Comparison of ENCODE assay signal across 26 cellular contexts in the genomic region with DNA sequence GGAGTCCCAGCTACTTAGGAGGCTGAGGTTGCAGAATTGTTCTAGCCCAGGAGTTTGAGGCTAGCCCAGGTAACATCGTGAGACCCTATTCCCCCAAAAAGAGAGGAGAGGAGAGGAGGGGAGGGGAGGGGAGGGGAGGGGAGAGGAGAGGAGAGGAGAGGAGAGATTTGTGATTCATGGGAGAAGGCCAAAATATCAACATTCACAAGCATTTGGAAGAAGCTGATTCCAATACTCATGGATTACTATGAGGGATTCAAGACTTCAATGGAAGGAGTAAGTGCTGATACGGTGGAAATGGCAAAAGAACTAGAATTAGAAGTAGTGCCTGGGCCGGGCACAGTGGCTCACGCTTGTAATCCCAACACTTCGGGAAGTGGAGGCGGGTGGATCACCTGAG.
A peak's percentile ranks its signal among the peaks of the same experiment; 100 is the strongest.
DNase-seq lines count a peak whose midpoint lies in the region; ATAC-seq, FAIRE-seq and TF ChIP-seq lines count a peak whose summit lies in the region.
"Had no signal": no experiment of that assay in that cellular context is flagged by ENCODE, and none has a peak within 500 bp of the region (broad histone marks: within the 10 kb centered on the region; RNA-seq: fewer than 3 reads in every experiment).

No MANE protein-coding gene starts in this region.

- no peak overlapping the region for H3K4me3 Mint-ChIP-seq in natural killer cell treated with Interleukin-12 subunit alpha and Interleukin-12 subunit beta and Interleukin-15 and Interleukin-18, amount 100 ng/mL, for 72 hours
- H3K4me3 Mint-ChIP-seq in natural killer cell (no peak overlapping the region), osteocyte (ENCODE audit: unreplicated experiment) (no peak overlapping the region)
- H3K4me3 Mint-ChIP-seq: CD14-positive monocyte; CD4-positive, alpha-beta memory T cell; CD4-positive, CD25-positive, alpha-beta regulatory T cell; CD8-positive, alpha-beta memory T cell had no signal

- H3K27me3 Mint-ChIP-seq in natural killer cell treated with Interleukin-12 subunit alpha and Interleukin-12 subunit beta and Interleukin-15 and Interleukin-18, amount 100 ng/mL, for 72 hours, result no peaks in the 10 kb centered on the region
- H3K27me3 Mint-ChIP-seq in natural killer cell (ENCODE audit: low read depth in 2 of 2) (no peaks in the 10 kb centered on the region), osteocyte (ENCODE audit: unreplicated experiment) (no peaks in the 10 kb centered on the region)
- H3K27me3 Mint-ChIP-seq: CD4-positive, alpha-beta memory T cell; CD4-positive, CD25-positive, alpha-beta regulatory T cell; CD8-positive, alpha-beta memory T cell had no signal

- H2AFZ ChIP-seq in K562 (ENCODE audit: low read depth, low read length), result no peak overlapping the region

- in situ Hi-C loops in K562 (cut with MboI), result no loop called here

- CTCF ChIA-PET in K562 (lab: Yijun Ruan, JAX; ENCODE audit: low intra/inter-chr PET ratio), result interaction anchor here (1.0 kb wide), 1 partner anchor 206 kb away, joined by 3 read pairs; no protein-coding TSS in a partner anchor

- TF ChIP-seq POLR2A in K562 (conservative IDR thresholded peaks at IDR 0.05), result no peak

- no peak overlapping the region for H3K4me2 ChIP-seq in K562 (ENCODE audit: insufficient read depth, low read length)
- H3K4me2 ChIP-seq: BLaER1 had no signal

- intact Hi-C loops in natural killer cell (cut with micrococcal nuclease), result no loop called here
- intact Hi-C loops in K562 (cut with micrococcal nuclease), result loop anchor here (5.0 to 10.0 kb wide), 2 partner anchors 292 to 464 kb away; no protein-coding TSS in a partner anchor

- H3K27me3 ChIP-seq in K562 (ENCODE audit: control insufficient read depth in 2 of 2, insufficient read depth in 2 of 2, low read length in 2 of 2), result no peaks in the 10 kb centered on the region
- H3K27me3 ChIP-seq: BE2C, BLaER1 had no signal

- POLR2A ChIA-PET in K562 (lab: Yijun Ruan, JAX), result interaction anchor here (0.5 to 4.3 kb wide), 6 partner anchors 9 to 232 kb away, joined by 3 to 20 read pairs (median 3); a partner anchor contains a TSS

- no peaks in the 10 kb centered on the region for H3K9me1 ChIP-seq in K562 (ENCODE audit: control insufficient read depth, insufficient read depth, low read length)

- no peak overlapping the region for H3K9ac ChIP-seq in K562 (ENCODE audit: insufficient read depth in 1 of 2, low read depth in 2 of 2, low read length in 2 of 2)
- H3K9ac ChIP-seq: BLaER1 had no signal

- 87% methylated on average over 5 of the region's 6 CpGs for WGBS in K562 (ENCODE audit: insufficient coverage, low coverage, missing lambda C conversion rate)

- TF ChIP-seq CTCF in natural killer cell (IDR thresholded peaks at IDR 0.05), result no peak
- TF ChIP-seq CTCF in K562 (IDR thresholded peaks at IDR 0.05 in 2 of 3, conservative IDR thresholded peaks at IDR 0.05 in 1 of 3; ENCODE audit: insufficient read depth in 2 of 3, low read depth in 1 of 3, low read length in 3 of 3), result no peak
- TF ChIP-seq CTCF in osteocyte (IDR thresholded peaks at IDR 0.05), result no peak

- H4K20me1 ChIP-seq in K562 (replicated peaks; ENCODE audit: control insufficient read depth, insufficient read depth, low read length), result no peaks in the 10 kb centered on the region

- no peak for ATAC-seq in natural killer cell treated with Interleukin-12 subunit alpha and Interleukin-12 subunit beta and Interleukin-15 and Interleukin-18, amount 100 ng/mL, for 72 hours
- ATAC-seq in natural killer cell (no peak), K562 (no peak)
- ATAC-seq: GM12878 had no signal

- no peaks in the 10 kb centered on the region for H3K9me3 Mint-ChIP-seq in natural killer cell treated with Interleukin-12 subunit alpha and Interleukin-12 subunit beta and Interleukin-15 and Interleukin-18, amount 100 ng/mL, for 72 hours
- H3K9me3 Mint-ChIP-seq in natural killer cell, result no peaks in the 10 kb centered on the region
- H3K9me3 Mint-ChIP-seq in osteocyte (ENCODE audit: unreplicated experiment), result no peaks in the 10 kb centered on the region
- H3K9me3 Mint-ChIP-seq: CD14-positive monocyte; CD4-positive, alpha-beta memory T cell; CD4-positive, CD25-positive, alpha-beta regulatory T cell; CD8-positive, alpha-beta memory T cell had no signal

- H3K27ac ChIP-seq in K562 (ENCODE audit: extremely low read depth, low read depth, low read length), result no peak overlapping the region
- H3K27ac ChIP-seq: BLaER1 had no signal

- H3K4me3 ChIP-seq in K562, result no peak overlapping the region
- H3K4me3 ChIP-seq: BLaER1, GM12878 had no signal

- peak overlapping the region; percentile 13 to 45 for H3K27ac Mint-ChIP-seq in natural killer cell treated with Interleukin-12 subunit alpha and Interleukin-12 subunit beta and Interleukin-15 and Interleukin-18, amount 100 ng/mL, for 72 hours
- H3K27ac Mint-ChIP-seq in natural killer cell (no peak overlapping the region), osteocyte (ENCODE audit: unreplicated experiment) (no peak overlapping the region)
- H3K27ac Mint-ChIP-seq: CD14-positive monocyte; CD4-positive, alpha-beta memory T cell; CD4-positive, CD25-positive, alpha-beta regulatory T cell; CD8-positive, alpha-beta memory T cell had no signal

- FAIRE-seq in K562 (lab: Jason Lieb, UNC), result no peak
- FAIRE-seq: A204.1, GM12878, GM12892, GM18507 had no signal

- TF ChIP-seq RAD21 in K562 (CRISPR knock-in tag; conservative IDR thresholded peaks at IDR 0.05 in 1 of 2, IDR thresholded peaks at IDR 0.05 in 1 of 2), result no peak

- no peak for DNase-seq in natural killer cell treated with Interleukin-12 subunit alpha and Interleukin-12 subunit beta and Interleukin-15 and Interleukin-18, amount 100 ng/mL, for 72 hours (ENCODE audit: low spot score)
- DNase-seq in natural killer cell (no peak), K562 (ENCODE audit: extremely low read depth in 1 of 4, low spot score in 3 of 4) (no peak), osteocyte (ENCODE audit: extremely low spot score, unreplicated experiment) (no peak), NCI-H2029 treated with DMSO at 0.1 percent for 48 hours (lab: John Stamatoyannopoulos, UW) (no peak)
- DNase-seq: 8988T; ACHN; BE2C; C1 segment of cervical spinal cord; CD4-positive, alpha-beta memory T cell; CD4-positive, CD25-positive, alpha-beta regulatory T cell; CD8-positive, alpha-beta memory T cell; COR-L47; DMS 273 treated with DMSO at 0.1 percent for 48 hours; DMS153; DMS53; DMS79; DND-41; EL; GDM1 had no signal

- H3K36me3 ChIP-seq in K562 (ENCODE audit: control insufficient read depth, insufficient read depth, low read length), result no peaks in the 10 kb centered on the region
- H3K36me3 ChIP-seq: BE2C had no signal

- no peak for TF ChIP-seq EP300 in K562 (IDR thresholded peaks at IDR 0.05; ENCODE audit: low read length)

- H3K36me3 Mint-ChIP-seq in natural killer cell treated with Interleukin-12 subunit alpha and Interleukin-12 subunit beta and Interleukin-15 and Interleukin-18, amount 100 ng/mL, for 72 hours, result no peaks in the 10 kb centered on the region
- H3K36me3 Mint-ChIP-seq in natural killer cell (no peaks in the 10 kb centered on the region), osteocyte (ENCODE audit: unreplicated experiment) (no peaks in the 10 kb centered on the region)
- H3K36me3 Mint-ChIP-seq: CD4-positive, alpha-beta memory T cell; CD4-positive, CD25-positive, alpha-beta regulatory T cell had no signal

- peaks cover 23 to 38% of the 10 kb centered on the region in 2 donors for H3K4me1 Mint-ChIP-seq in natural killer cell treated with Interleukin-12 subunit alpha and Interleukin-12 subunit beta and Interleukin-15 and Interleukin-18, amount 100 ng/mL, for 72 hours (ENCODE audit: low read depth in 2 of 2)
- peaks cover 30 to 34% of the 10 kb centered on the region in 2 donors for H3K4me1 Mint-ChIP-seq in natural killer cell
- H3K4me1 Mint-ChIP-seq in osteocyte (ENCODE audit: unreplicated experiment), result peaks cover 34% of the 10 kb centered on the region

- no peaks in the 10 kb centered on the region for H3K79me2 ChIP-seq in K562 (ENCODE audit: control insufficient read depth, insufficient read depth, low read length)

- no TSS peak for BruUV-seq in K562 (replicated peaks; lab: Mats Ljungman, UMichigan)

- no peaks in the 10 kb centered on the region for H3K9me3 ChIP-seq in K562 (replicated peaks; ENCODE audit: control insufficient read depth, insufficient read depth, low read depth, low read length)
- H3K9me3 ChIP-seq: BE2C, BLaER1 had no signal

- no peaks in the 10 kb centered on the region for H3K4me1 ChIP-seq in K562 (replicated peaks in 1 of 2; ENCODE audit: control insufficient read depth in 2 of 2, insufficient read depth in 2 of 2, low read length in 2 of 2)
- H3K4me1 ChIP-seq: BE2C had no signal

TF ChIP-seq in K562, 482 proteins besides CTCF, POLR2A, EP300 and RAD21 (continues in another document):
- peak; percentile 88 for TF ChIP-seq PCBP2 (IDR thresholded peaks at IDR 0.05; ENCODE audit: low read depth, low read length, poor library complexity, severe bottlenecking)
- TF ChIP-seq ZNF316 (IDR thresholded peaks at IDR 0.05), result peak; percentile 35; the same call in 1 of the 2 replicates
- TF ChIP-seq CAMTA2 (CRISPR knock-in tag; conservative IDR thresholded peaks at IDR 0.05), result no peak
- TF ChIP-seq ZBTB7A (IDR thresholded peaks at IDR 0.05; ENCODE audit: borderline replicate concordance, control insufficient read depth, low read depth, low read length), result no peak
- TF ChIP-seq HNRNPK (IDR thresholded peaks at IDR 0.05; ENCODE audit: low read depth, low read length, poor library complexity, severe bottlenecking), result peak; percentile 88
- TF ChIP-seq, protein P1, sequence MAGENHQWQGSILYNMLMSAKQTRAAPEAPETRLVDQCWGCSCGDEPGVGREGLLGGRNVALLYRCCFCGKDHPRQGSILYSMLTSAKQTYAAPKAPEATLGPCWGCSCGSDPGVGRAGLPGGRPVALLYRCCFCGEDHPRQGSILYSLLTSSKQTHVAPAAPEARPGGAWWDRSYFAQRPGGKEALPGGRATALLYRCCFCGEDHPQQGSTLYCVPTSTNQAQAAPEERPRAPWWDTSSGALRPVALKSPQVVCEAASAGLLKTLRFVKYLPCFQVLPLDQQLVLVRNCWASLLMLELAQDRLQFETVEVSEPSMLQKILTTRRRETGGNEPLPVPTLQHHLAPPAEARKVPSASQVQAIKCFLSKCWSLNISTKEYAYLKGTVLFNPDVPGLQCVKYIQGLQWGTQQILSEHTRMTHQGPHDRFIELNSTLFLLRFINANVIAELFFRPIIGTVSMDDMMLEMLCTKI (IDR thresholded peaks at IDR 0.05; ENCODE audit: partially characterized antibody), result no peak
- no peak for TF ChIP-seq POLR2H (tag; IDR thresholded peaks at IDR 0.05; ENCODE audit: low read depth)

Comparison
In these comparisons a context has a peak if more than half of its experiments do, and no peak if none do; other contexts are left out.
1. H3K27ac Mint-ChIP-seq: peak in natural killer cell treated with Interleukin-12 subunit alpha and Interleukin-12 subunit beta and Interleukin-15 and Interleukin-18, amount 100 ng/mL, for 72 hours (2 of 2); none in natural killer cell (0 of 2) and osteocyte (single experiment).